ENCODE assay signal across 25 cellular contexts in the genomic region with DNA sequence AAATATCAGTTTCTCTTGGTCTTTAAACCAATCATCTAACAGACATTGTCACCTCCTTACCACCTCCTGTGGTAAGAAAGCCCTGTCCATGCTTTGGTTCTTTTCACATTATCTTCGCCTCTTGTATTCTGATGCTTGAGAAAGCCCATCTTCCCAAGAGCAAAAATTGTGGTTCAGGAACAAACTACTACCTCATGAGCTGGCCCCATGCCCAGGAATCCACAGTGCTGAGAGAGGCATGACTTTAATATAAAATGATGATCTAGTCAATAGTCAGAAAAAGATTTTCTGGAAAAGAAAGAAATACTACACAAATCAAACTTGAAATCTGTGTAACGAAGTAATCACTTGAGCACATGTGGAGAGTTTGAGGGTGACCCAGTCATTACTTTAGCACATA.
DNase-seq lines count a peak whose midpoint lies in the region; ATAC-seq and TF ChIP-seq lines count a peak whose summit lies in the region.
"Had no signal": no experiment of that assay in that cellular context is flagged by ENCODE, and none has a peak within 500 bp of the region (broad histone marks: within the 10 kb centered on the region; RNA-seq: fewer than 3 reads in every experiment).

No MANE protein-coding gene starts in this region.

- TF ChIP-seq POLR2A in suprapubic skin (IDR thresholded peaks at IDR 0.05), result no peak
- no peak for TF ChIP-seq POLR2A in upper lobe of left lung (IDR thresholded peaks at IDR 0.05)

- H3K79me2 ChIP-seq in GM23338 (replicated peaks; ENCODE audit: insufficient read depth), result no peaks in the 10 kb centered on the region

- peaks cover 0 to 11% of the 10 kb centered on the region in 2 donors for H3K9me3 ChIP-seq in right atrium auricular region
- peaks cover 6% of the 10 kb centered on the region for H3K9me3 ChIP-seq in suprapubic skin
- no peaks in the 10 kb centered on the region for H3K9me3 ChIP-seq in upper lobe of left lung
- H3K9me3 ChIP-seq: esophagus squamous epithelium, HAP-1, prostate gland had no signal

- H3K4me1 ChIP-seq in GM23338 (ENCODE audit: insufficient read depth), result no peaks in the 10 kb centered on the region
- no peaks in the 10 kb centered on the region for H3K4me1 ChIP-seq in right atrium auricular region
- H3K4me1 ChIP-seq in suprapubic skin, result peaks cover 4% of the 10 kb centered on the region
- no peaks in the 10 kb centered on the region for H3K4me1 ChIP-seq in upper lobe of left lung
- H3K4me1 ChIP-seq: esophagus squamous epithelium, HAP-1, prostate gland had no signal

- H3K36me3 ChIP-seq in GM23338 (ENCODE audit: insufficient read depth), result no peaks in the 10 kb centered on the region
- H3K36me3 ChIP-seq in right atrium auricular region, result no peaks in the 10 kb centered on the region
- no peaks in the 10 kb centered on the region for H3K36me3 ChIP-seq in suprapubic skin
- no peaks in the 10 kb centered on the region for H3K36me3 ChIP-seq in upper lobe of left lung
- H3K36me3 ChIP-seq: esophagus squamous epithelium, HAP-1, prostate gland had no signal

- no peak overlapping the region for H3K4me2 ChIP-seq in GM23338

- DNase-seq in GM23338 (ENCODE audit: low spot score) (no peak), astrocyte of the hippocampus (ENCODE audit: low read depth, low spot score) (peak; percentile 0), right atrium auricular region (ENCODE audit: low spot score) (peak; percentile 61), suprapubic skin (ENCODE audit: low spot score in 2 of 2) (peak; percentile 61 to 83), upper lobe of left lung (no peak)
- DNase-seq in natural killer cell treated with Interleukin-12 subunit alpha and Interleukin-12 subunit beta and Interleukin-15 and Interleukin-18, amount 100 ng/mL, for 72 hours (ENCODE audit: low spot score), result no peak
- DNase-seq: activated B cell treated with CpG ODN at 0.5 μM for 24 hours; activated CD4-positive, alpha-beta T cell treated with anti-CD3 and anti-CD28 coated beads, Interleukin-2, amount 50 U/mL, for 48 hours; activated CD8-positive, alpha-beta memory T cell treated with anti-CD3 and anti-CD28 coated beads, Interleukin-2, amount 50 U/mL, for 48 hours; CD4-positive, CD25-positive, alpha-beta regulatory T cell; DMS 273 treated with DMSO at 0.1 percent for 48 hours; esophagus squamous epithelium; NCI-H146; NCI-H2171 treated with DMSO at 0.1 percent for 48 hours; NCI-H69; stimulated activated CD4-positive, alpha-beta T cell treated with anti-CD3 and anti-CD28 coated beads, Interleukin-4, amount 100 ng/mL, for 1 hour; T1000 had no signal

- no peaks in the 10 kb centered on the region for H3K9me2 ChIP-seq in GM23338 (ENCODE audit: insufficient read depth)

- H3K9me3 Mint-ChIP-seq in GM23338, result no peaks in the 10 kb centered on the region; the same call in 2 of the 3 replicates
- peaks cover 14% of the 10 kb centered on the region for H3K9me3 Mint-ChIP-seq in natural killer cell treated with Interleukin-12 subunit alpha and Interleukin-12 subunit beta and Interleukin-15 and Interleukin-18, amount 100 ng/mL, for 72 hours
- H3K9me3 Mint-ChIP-seq: stimulated activated naive CD8-positive, alpha-beta T cell treated with anti-CD3 and anti-CD28 coated beads, Interleukin-15, Interleukin-2, amounts not matched to agents 100 ng/mL and 50 ng/mL, for 24 hours had no signal

- peaks cover 2% of the 10 kb centered on the region; the same call in 1 of the 3 replicates for H3K4me1 Mint-ChIP-seq in GM23338
- no peaks in the 10 kb centered on the region for H3K4me1 Mint-ChIP-seq in natural killer cell treated with Interleukin-12 subunit alpha and Interleukin-12 subunit beta and Interleukin-15 and Interleukin-18, amount 100 ng/mL, for 72 hours (ENCODE audit: low read depth in 2 of 2)
- H3K4me1 Mint-ChIP-seq: activated B cell treated with CpG ODN at 0.5 μM for 24 hours; CD4-positive, CD25-positive, alpha-beta regulatory T cell had no signal

- no peak overlapping the region for H3K4me3 Mint-ChIP-seq in GM23338
- H3K4me3 Mint-ChIP-seq in natural killer cell treated with Interleukin-12 subunit alpha and Interleukin-12 subunit beta and Interleukin-15 and Interleukin-18, amount 100 ng/mL, for 72 hours, result no peak overlapping the region
- H3K4me3 Mint-ChIP-seq: activated B cell treated with CpG ODN at 0.5 μM for 24 hours; activated naive CD8-positive, alpha-beta T cell; CD4-positive, CD25-positive, alpha-beta regulatory T cell; stimulated activated naive CD8-positive, alpha-beta T cell treated with anti-CD3 and anti-CD28 coated beads, Interleukin-15, Interleukin-2, amounts not matched to agents 100 ng/mL and 50 ng/mL, for 24 hours had no signal

- TF ChIP-seq CTCF in GM23338 (conservative IDR thresholded peaks at IDR 0.05; ENCODE audit: low read depth in 2 of 2) (no peak), right atrium auricular region (IDR thresholded peaks at IDR 0.05) (no peak), suprapubic skin (IDR thresholded peaks at IDR 0.05) (no peak), upper lobe of left lung (IDR thresholded peaks at IDR 0.05) (no peak)

- H3F3A ChIP-seq in GM23338 (replicated peaks; ENCODE audit: low read depth), result no peaks in the 10 kb centered on the region

- H3K4me3 ChIP-seq in GM23338 (no peak overlapping the region), right atrium auricular region (no peak overlapping the region), suprapubic skin (no peak overlapping the region), upper lobe of left lung (no peak overlapping the region)
- H3K4me3 ChIP-seq: esophagus squamous epithelium, HAP-1, prostate gland had no signal

- no peak overlapping the region for H3K27ac Mint-ChIP-seq in GM23338
- no peak overlapping the region for H3K27ac Mint-ChIP-seq in natural killer cell treated with Interleukin-12 subunit alpha and Interleukin-12 subunit beta and Interleukin-15 and Interleukin-18, amount 100 ng/mL, for 72 hours
- H3K27ac Mint-ChIP-seq: activated B cell treated with CpG ODN at 0.5 μM for 24 hours; activated naive CD8-positive, alpha-beta T cell; activated T-helper 2 cell treated with anti-CD3 and anti-CD28 coated beads, Interferon-gamma antibody, Interleukin-2, Interleukin-4, amounts not matched to agents 10 μg/mL and 5 μg/mL and 100 μg/mL, durations not matched to agents 14 hours and 24 hours and 36 hours; CD4-positive, CD25-positive, alpha-beta regulatory T cell; stimulated activated naive CD8-positive, alpha-beta T cell treated with anti-CD3 and anti-CD28 coated beads, Interleukin-15, Interleukin-2, amounts not matched to agents 100 ng/mL and 50 ng/mL, for 24 hours had no signal

- H3K27me3 ChIP-seq in GM23338 (ENCODE audit: insufficient read depth) (no peaks in the 10 kb centered on the region), right atrium auricular region (no peaks in the 10 kb centered on the region), suprapubic skin (no peaks in the 10 kb centered on the region), upper lobe of left lung (no peaks in the 10 kb centered on the region)
- H3K27me3 ChIP-seq: esophagus squamous epithelium had no signal

- ATAC-seq in GM23338, result no peak
- no peak for ATAC-seq in GM19035 (IDR thresholded peaks at IDR 0.05; ENCODE audit: unreplicated experiment)
- no peak for ATAC-seq in natural killer cell treated with Interleukin-12 subunit alpha and Interleukin-12 subunit beta and Interleukin-15 and Interleukin-18, amount 100 ng/mL, for 72 hours
- no peak for ATAC-seq in HG03520 (IDR thresholded peaks at IDR 0.05; ENCODE audit: unreplicated experiment)
- no peak for ATAC-seq in upper lobe of left lung (ENCODE audit: low FRiP score in 2 of 2)
- ATAC-seq: left lobe of liver had no signal

- H3K36me3 Mint-ChIP-seq in GM23338 (ENCODE audit: low read depth), result no peaks in the 10 kb centered on the region; the same call in 2 of the 3 replicates
- no peaks in the 10 kb centered on the region for H3K36me3 Mint-ChIP-seq in natural killer cell treated with Interleukin-12 subunit alpha and Interleukin-12 subunit beta and Interleukin-15 and Interleukin-18, amount 100 ng/mL, for 72 hours
- H3K36me3 Mint-ChIP-seq: activated naive CD8-positive, alpha-beta T cell; CD4-positive, CD25-positive, alpha-beta regulatory T cell had no signal

- no peaks in the 10 kb centered on the region for H3K27me3 Mint-ChIP-seq in GM23338 (ENCODE audit: insufficient read depth, low read depth, poor library complexity)
- no peaks in the 10 kb centered on the region for H3K27me3 Mint-ChIP-seq in natural killer cell treated with Interleukin-12 subunit alpha and Interleukin-12 subunit beta and Interleukin-15 and Interleukin-18, amount 100 ng/mL, for 72 hours
- H3K27me3 Mint-ChIP-seq: activated B cell treated with CpG ODN at 0.5 μM for 24 hours; activated naive CD8-positive, alpha-beta T cell; CD4-positive, CD25-positive, alpha-beta regulatory T cell; stimulated activated naive CD8-positive, alpha-beta T cell treated with anti-CD3 and anti-CD28 coated beads, Interleukin-15, Interleukin-2, amounts not matched to agents 100 ng/mL and 50 ng/mL, for 24 hours had no signal

- WGBS in suprapubic skin, result 73% methylated on average over 2 of the region's 2 CpGs
- WGBS in upper lobe of left lung, 2 donors, result 80 to 81% methylated on average over 2 of the region's 2 CpGs

- no peak for TF ChIP-seq EP300 in suprapubic skin (IDR thresholded peaks at IDR 0.05)
- no peak for TF ChIP-seq EP300 in upper lobe of left lung (IDR thresholded peaks at IDR 0.05)

- H2AFZ ChIP-seq in GM23338, result 0 out of 2 replicates have a peak overlapping the region, but pooled peaks have one; percentile 1

- H3K27ac ChIP-seq in GM23338 (ENCODE audit: low read depth), result no peak overlapping the region
- H3K27ac ChIP-seq in right atrium auricular region, result no peak overlapping the region
- H3K27ac ChIP-seq in suprapubic skin, result peak overlapping the region; percentile 29
- no peak overlapping the region for H3K27ac ChIP-seq in upper lobe of left lung
- H3K27ac ChIP-seq: esophagus squamous epithelium, prostate gland had no signal

- H4K20me1 ChIP-seq in GM23338 (replicated peaks; ENCODE audit: insufficient read depth), result no peaks in the 10 kb centered on the region

Comparison
In these comparisons a context has a peak if more than half of its experiments do, and no peak if none do; other contexts are left out.
1. DNase-seq: peak in astrocyte of the hippocampus (single experiment), right atrium auricular region (single experiment) and suprapubic skin (2 of 2); none in GM23338 (single experiment), natural killer cell treated with Interleukin-12 subunit alpha and Interleukin-12 subunit beta and Interleukin-15 and Interleukin-18, amount 100 ng/mL, for 72 hours (single experiment) and upper lobe of left lung (0 of 2).